ENCODE assay signal across 1 cellular context in genomic region chr19:19399733-19400438, GRCh38.
TF ChIP-seq lines count a peak whose summit lies in the region.

No MANE protein-coding gene starts in this region.

TF ChIP-seq in K562, 482 proteins besides CTCF, POLR2A, EP300 and RAD21 (continued from another document):
- TF ChIP-seq TFE3 (CRISPR knock-in tag; IDR thresholded peaks at IDR 0.05) (peak; percentile 69), HDAC3 (IDR thresholded peaks at IDR 0.05; ENCODE audit: borderline replicate concordance, partially characterized antibody) (no peak), RBM17 (IDR thresholded peaks at IDR 0.05; ENCODE audit: borderline replicate concordance, low read depth, low read length) (no peak), GABPB1 (CRISPR knock-in tag; IDR thresholded peaks at IDR 0.05) (peak; percentile 34; the same call in 1 of the 2 replicates), DDX20 (tag; IDR thresholded peaks at IDR 0.05; ENCODE audit: low read depth) (no peak), ZNF79 (CRISPR knock-in tag; IDR thresholded peaks at IDR 0.05; ENCODE audit: low read depth) (no peak), SP2 (IDR thresholded peaks at IDR 0.05; ENCODE audit: extremely low read depth, low read depth, low read length, poor library complexity, severe bottlenecking) (no peak), ILK (tag; IDR thresholded peaks at IDR 0.05; ENCODE audit: borderline replicate concordance, low read depth) (no peak), PHF21A (IDR thresholded peaks at IDR 0.05; ENCODE audit: borderline replicate concordance, low read depth) (no peak), BACH1 (tag; IDR thresholded peaks at IDR 0.05) (no peak), CBFA2T2 (conservative IDR thresholded peaks at IDR 0.05) (0 out of 2 replicates have a peak, but pooled peaks have one; percentile 4), ZNF133 (CRISPR knock-in tag; IDR thresholded peaks at IDR 0.05) (no peak), ZKSCAN8 (CRISPR knock-in tag; IDR thresholded peaks at IDR 0.05) (no peak), ZNF12 (CRISPR knock-in tag; IDR thresholded peaks at IDR 0.05) (no peak), PCBP1 (IDR thresholded peaks at IDR 0.05; ENCODE audit: low read depth, low read length, poor library complexity, severe bottlenecking) (no peak), ZNF140 (CRISPR knock-in tag; IDR thresholded peaks at IDR 0.05) (no peak), CLOCK (CRISPR knock-in tag; IDR thresholded peaks at IDR 0.05; ENCODE audit: borderline replicate concordance) (no peak), MLLT1 (IDR thresholded peaks at IDR 0.05) (no peak), SREBF1 (IDR thresholded peaks at IDR 0.05; ENCODE audit: borderline replicate concordance, low read depth, low read length) (no peak), TCF7 (IDR thresholded peaks at IDR 0.05; ENCODE audit: borderline replicate concordance) (no peak), ETV1 (tag; conservative IDR thresholded peaks at IDR 0.05; ENCODE audit: low read depth) (peak; percentile 47), ZFP91 (CRISPR knock-in tag; IDR thresholded peaks at IDR 0.05) (no peak), MIER1 (IDR thresholded peaks at IDR 0.05; ENCODE audit: low read depth) (no peak), JUNB (CRISPR knock-in tag; conservative IDR thresholded peaks at IDR 0.05) (no peak), NR2C1 (IDR thresholded peaks at IDR 0.05) (peak; percentile 80), NR2C1 (tag; IDR thresholded peaks at IDR 0.05) (peak; percentile 80), FOXP1 (CRISPR knock-in tag; IDR thresholded peaks at IDR 0.05) (no peak), ZNF785 (CRISPR knock-in tag; IDR thresholded peaks at IDR 0.05) (no peak), NR2C2 (CRISPR knock-in tag; IDR thresholded peaks at IDR 0.05) (no peak), NR2C2 (tag; IDR thresholded peaks at IDR 0.05) (peak; percentile 52; the same call in 1 of the 2 replicates), GABPA (tag; conservative IDR thresholded peaks at IDR 0.05; ENCODE audit: low read depth) (peak; percentile 61), STAT5A (IDR thresholded peaks at IDR 0.05; ENCODE audit: borderline replicate concordance, low read length) (no peak), ZNF175 (CRISPR knock-in tag; IDR thresholded peaks at IDR 0.05; ENCODE audit: low read depth) (no peak), NFYB (IDR thresholded peaks at IDR 0.05; ENCODE audit: extremely low read depth, insufficient read length) (no peak), CBX3 (IDR thresholded peaks at IDR 0.05; ENCODE audit: borderline replicate concordance in 1 of 2, low read length in 2 of 2) (no peak)
- TF ChIP-seq, protein P1, sequence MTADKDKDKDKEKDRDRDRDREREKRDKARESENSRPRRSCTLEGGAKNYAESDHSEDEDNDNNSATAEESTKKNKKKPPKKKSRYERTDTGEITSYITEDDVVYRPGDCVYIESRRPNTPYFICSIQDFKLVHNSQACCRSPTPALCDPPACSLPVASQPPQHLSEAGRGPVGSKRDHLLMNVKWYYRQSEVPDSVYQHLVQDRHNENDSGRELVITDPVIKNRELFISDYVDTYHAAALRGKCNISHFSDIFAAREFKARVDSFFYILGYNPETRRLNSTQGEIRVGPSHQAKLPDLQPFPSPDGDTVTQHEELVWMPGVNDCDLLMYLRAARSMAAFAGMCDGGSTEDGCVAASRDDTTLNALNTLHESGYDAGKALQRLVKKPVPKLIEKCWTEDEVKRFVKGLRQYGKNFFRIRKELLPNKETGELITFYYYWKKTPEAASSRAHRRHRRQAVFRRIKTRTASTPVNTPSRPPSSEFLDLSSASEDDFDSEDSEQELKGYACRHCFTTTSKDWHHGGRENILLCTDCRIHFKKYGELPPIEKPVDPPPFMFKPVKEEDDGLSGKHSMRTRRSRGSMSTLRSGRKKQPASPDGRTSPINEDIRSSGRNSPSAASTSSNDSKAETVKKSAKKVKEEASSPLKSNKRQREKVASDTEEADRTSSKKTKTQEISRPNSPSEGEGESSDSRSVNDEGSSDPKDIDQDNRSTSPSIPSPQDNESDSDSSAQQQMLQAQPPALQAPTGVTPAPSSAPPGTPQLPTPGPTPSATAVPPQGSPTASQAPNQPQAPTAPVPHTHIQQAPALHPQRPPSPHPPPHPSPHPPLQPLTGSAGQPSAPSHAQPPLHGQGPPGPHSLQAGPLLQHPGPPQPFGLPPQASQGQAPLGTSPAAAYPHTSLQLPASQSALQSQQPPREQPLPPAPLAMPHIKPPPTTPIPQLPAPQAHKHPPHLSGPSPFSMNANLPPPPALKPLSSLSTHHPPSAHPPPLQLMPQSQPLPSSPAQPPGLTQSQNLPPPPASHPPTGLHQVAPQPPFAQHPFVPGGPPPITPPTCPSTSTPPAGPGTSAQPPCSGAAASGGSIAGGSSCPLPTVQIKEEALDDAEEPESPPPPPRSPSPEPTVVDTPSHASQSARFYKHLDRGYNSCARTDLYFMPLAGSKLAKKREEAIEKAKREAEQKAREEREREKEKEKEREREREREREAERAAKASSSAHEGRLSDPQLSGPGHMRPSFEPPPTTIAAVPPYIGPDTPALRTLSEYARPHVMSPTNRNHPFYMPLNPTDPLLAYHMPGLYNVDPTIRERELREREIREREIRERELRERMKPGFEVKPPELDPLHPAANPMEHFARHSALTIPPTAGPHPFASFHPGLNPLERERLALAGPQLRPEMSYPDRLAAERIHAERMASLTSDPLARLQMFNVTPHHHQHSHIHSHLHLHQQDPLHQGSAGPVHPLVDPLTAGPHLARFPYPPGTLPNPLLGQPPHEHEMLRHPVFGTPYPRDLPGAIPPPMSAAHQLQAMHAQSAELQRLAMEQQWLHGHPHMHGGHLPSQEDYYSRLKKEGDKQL (CRISPR knock-in tag; IDR thresholded peaks at IDR 0.05; ENCODE audit: borderline replicate concordance) = no peak
- TF ChIP-seq, protein P2, sequence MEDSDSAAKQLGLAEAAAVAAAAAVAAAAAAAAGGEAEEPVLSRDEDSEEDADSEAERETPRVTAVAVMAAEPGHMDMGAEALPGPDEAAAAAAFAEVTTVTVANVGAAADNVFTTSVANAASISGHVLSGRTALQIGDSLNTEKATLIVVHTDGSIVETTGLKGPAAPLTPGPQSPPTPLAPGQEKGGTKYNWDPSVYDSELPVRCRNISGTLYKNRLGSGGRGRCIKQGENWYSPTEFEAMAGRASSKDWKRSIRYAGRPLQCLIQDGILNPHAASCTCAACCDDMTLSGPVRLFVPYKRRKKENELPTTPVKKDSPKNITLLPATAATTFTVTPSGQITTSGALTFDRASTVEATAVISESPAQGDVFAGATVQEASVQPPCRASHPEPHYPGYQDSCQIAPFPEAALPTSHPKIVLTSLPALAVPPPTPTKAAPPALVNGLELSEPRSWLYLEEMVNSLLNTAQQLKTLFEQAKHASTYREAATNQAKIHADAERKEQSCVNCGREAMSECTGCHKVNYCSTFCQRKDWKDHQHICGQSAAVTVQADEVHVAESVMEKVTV (CRISPR knock-in tag; IDR thresholded peaks at IDR 0.05) = no peak
- TF ChIP-seq, protein P3, sequence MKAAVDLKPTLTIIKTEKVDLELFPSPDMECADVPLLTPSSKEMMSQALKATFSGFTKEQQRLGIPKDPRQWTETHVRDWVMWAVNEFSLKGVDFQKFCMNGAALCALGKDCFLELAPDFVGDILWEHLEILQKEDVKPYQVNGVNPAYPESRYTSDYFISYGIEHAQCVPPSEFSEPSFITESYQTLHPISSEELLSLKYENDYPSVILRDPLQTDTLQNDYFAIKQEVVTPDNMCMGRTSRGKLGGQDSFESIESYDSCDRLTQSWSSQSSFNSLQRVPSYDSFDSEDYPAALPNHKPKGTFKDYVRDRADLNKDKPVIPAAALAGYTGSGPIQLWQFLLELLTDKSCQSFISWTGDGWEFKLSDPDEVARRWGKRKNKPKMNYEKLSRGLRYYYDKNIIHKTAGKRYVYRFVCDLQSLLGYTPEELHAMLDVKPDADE (conservative IDR thresholded peaks at IDR 0.05; ENCODE audit: control insufficient read depth, low read depth, low read length) = no peak
TF ChIP-seq in K562: peak in this region for 7.
